In genomic region chr2:204228169-204228940, GRCh38 we compare ENCODE assay signal across 1 cellular context.
TF ChIP-seq lines count a peak whose summit lies in the region.

No MANE protein-coding gene starts in this region.

TF ChIP-seq in WTC11, 78 proteins besides CTCF, POLR2A, EP300 and RAD21 (continued from another document):
- TF ChIP-seq, protein P1, sequence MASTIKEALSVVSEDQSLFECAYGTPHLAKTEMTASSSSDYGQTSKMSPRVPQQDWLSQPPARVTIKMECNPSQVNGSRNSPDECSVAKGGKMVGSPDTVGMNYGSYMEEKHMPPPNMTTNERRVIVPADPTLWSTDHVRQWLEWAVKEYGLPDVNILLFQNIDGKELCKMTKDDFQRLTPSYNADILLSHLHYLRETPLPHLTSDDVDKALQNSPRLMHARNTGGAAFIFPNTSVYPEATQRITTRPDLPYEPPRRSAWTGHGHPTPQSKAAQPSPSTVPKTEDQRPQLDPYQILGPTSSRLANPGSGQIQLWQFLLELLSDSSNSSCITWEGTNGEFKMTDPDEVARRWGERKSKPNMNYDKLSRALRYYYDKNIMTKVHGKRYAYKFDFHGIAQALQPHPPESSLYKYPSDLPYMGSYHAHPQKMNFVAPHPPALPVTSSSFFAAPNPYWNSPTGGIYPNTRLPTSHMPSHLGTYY (CRISPR knock-in tag; IDR thresholded peaks at IDR 0.05), result no peak
- TF ChIP-seq CBFB (CRISPR knock-in tag; IDR thresholded peaks at IDR 0.05; ENCODE audit: low read depth) (no peak), JAZF1 (CRISPR knock-in tag; IDR thresholded peaks at IDR 0.05) (no peak), TCF7 (CRISPR knock-in tag; IDR thresholded peaks at IDR 0.05; ENCODE audit: low read depth) (no peak), GRHL2 (CRISPR knock-in tag; IDR thresholded peaks at IDR 0.05; ENCODE audit: insufficient replicate concordance, severe bottlenecking) (no peak), ZNF317 (CRISPR knock-in tag; IDR thresholded peaks at IDR 0.05; ENCODE audit: borderline replicate concordance, low read depth) (no peak), EMX1 (CRISPR knock-in tag; IDR thresholded peaks at IDR 0.05) (no peak), SP1 (CRISPR knock-in tag; conservative IDR thresholded peaks at IDR 0.05) (no peak)
- TF ChIP-seq, protein P2, sequence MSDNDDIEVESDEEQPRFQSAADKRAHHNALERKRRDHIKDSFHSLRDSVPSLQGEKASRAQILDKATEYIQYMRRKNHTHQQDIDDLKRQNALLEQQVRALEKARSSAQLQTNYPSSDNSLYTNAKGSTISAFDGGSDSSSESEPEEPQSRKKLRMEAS (CRISPR knock-in tag; IDR thresholded peaks at IDR 0.05), result no peak
- TF ChIP-seq, protein P3, sequence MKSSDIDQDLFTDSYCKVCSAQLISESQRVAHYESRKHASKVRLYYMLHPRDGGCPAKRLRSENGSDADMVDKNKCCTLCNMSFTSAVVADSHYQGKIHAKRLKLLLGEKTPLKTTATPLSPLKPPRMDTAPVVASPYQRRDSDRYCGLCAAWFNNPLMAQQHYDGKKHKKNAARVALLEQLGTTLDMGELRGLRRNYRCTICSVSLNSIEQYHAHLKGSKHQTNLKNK (CRISPR knock-in tag; IDR thresholded peaks at IDR 0.05), result no peak
